In the genomic region with DNA sequence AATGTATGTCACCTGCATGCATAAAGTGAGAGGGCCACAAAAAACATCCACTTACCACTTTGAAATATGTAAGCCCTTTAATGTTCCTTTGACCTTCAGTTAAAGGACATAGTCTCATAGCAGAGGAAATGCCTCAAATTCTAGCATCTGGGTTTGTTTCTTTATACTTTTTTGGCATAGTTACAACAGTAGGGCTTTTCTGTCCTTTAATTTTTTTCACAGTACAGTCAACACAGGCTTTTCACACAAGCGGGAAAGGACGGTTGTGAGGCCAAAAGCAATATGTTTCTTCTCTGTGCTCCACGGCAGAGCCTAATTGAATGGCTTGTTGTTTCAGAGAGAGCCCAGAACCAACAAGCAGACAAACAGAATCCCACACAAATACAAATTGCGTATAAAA, we compare ENCODE assay signal across 1 cellular context.
TF ChIP-seq lines count a peak whose summit lies in the region.

No MANE protein-coding gene starts in this region.

TF ChIP-seq in GM23338, 12 proteins besides CTCF, POLR2A, EP300 and RAD21 (continued from another document):
- TF ChIP-seq, protein P1, sequence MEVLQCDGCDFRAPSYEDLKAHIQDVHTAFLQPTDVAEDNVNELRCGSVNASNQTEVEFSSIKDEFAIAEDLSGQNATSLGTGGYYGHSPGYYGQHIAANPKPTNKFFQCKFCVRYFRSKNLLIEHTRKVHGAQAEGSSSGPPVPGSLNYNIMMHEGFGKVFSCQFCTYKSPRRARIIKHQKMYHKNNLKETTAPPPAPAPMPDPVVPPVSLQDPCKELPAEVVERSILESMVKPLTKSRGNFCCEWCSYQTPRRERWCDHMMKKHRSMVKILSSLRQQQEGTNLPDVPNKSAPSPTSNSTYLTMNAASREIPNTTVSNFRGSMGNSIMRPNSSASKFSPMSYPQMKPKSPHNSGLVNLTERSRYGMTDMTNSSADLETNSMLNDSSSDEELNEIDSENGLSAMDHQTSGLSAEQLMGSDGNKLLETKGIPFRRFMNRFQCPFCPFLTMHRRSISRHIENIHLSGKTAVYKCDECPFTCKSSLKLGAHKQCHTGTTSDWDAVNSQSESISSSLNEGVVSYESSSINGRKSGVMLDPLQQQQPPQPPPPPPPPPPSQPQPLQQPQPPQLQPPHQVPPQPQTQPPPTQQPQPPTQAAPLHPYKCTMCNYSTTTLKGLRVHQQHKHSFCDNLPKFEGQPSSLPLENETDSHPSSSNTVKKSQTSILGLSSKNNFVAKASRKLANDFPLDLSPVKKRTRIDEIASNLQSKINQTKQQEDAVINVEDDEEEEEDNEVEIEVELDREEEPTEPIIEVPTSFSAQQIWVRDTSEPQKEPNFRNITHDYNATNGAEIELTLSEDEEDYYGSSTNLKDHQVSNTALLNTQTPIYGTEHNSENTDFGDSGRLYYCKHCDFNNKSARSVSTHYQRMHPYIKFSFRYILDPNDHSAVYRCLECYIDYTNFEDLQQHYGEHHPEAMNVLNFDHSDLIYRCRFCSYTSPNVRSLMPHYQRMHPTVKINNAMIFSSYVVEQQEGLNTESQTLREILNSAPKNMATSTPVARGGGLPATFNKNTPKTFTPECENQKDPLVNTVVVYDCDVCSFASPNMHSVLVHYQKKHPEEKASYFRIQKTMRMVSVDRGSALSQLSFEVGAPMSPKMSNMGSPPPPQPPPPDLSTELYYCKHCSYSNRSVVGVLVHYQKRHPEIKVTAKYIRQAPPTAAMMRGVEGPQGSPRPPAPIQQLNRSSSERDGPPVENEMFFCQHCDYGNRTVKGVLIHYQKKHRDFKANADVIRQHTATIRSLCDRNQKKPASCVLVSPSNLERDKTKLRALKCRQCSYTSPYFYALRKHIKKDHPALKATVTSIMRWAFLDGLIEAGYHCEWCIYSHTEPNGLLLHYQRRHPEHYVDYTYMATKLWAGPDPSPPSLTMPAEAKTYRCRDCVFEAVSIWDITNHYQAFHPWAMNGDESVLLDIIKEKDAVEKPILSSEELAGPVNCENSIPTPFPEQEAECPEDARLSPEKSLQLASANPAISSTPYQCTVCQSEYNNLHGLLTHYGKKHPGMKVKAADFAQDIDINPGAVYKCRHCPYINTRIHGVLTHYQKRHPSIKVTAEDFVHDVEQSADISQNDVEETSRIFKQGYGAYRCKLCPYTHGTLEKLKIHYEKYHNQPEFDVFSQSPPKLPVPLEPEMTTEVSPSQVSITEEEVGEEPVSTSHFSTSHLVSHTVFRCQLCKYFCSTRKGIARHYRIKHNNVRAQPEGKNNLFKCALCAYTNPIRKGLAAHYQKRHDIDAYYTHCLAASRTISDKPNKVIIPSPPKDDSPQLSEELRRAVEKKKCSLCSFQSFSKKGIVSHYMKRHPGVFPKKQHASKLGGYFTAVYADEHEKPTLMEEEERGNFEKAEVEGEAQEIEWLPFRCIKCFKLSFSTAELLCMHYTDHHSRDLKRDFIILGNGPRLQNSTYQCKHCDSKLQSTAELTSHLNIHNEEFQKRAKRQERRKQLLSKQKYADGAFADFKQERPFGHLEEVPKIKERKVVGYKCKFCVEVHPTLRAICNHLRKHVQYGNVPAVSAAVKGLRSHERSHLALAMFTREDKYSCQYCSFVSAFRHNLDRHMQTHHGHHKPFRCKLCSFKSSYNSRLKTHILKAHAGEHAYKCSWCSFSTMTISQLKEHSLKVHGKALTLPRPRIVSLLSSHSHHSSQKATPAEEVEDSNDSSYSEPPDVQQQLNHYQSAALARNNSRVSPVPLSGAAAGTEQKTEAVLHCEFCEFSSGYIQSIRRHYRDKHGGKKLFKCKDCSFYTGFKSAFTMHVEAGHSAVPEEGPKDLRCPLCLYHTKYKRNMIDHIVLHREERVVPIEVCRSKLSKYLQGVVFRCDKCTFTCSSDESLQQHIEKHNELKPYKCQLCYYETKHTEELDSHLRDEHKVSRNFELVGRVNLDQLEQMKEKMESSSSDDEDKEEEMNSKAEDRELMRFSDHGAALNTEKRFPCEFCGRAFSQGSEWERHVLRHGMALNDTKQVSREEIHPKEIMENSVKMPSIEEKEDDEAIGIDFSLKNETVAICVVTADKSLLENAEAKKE (CRISPR knock-in tag; IDR thresholded peaks at IDR 0.05), result no peak
- TF ChIP-seq ZNF331 (CRISPR knock-in tag; IDR thresholded peaks at IDR 0.05; ENCODE audit: low read depth) (no peak), EZH2phosphoT487 (IDR thresholded peaks at IDR 0.05; ENCODE audit: unreplicated experiment) (no peak), NANOG (IDR thresholded peaks at IDR 0.05; ENCODE audit: borderline replicate concordance) (no peak), STAT1 (IDR thresholded peaks at IDR 0.05; ENCODE audit: unreplicated experiment) (no peak)
- TF ChIP-seq, protein P2, sequence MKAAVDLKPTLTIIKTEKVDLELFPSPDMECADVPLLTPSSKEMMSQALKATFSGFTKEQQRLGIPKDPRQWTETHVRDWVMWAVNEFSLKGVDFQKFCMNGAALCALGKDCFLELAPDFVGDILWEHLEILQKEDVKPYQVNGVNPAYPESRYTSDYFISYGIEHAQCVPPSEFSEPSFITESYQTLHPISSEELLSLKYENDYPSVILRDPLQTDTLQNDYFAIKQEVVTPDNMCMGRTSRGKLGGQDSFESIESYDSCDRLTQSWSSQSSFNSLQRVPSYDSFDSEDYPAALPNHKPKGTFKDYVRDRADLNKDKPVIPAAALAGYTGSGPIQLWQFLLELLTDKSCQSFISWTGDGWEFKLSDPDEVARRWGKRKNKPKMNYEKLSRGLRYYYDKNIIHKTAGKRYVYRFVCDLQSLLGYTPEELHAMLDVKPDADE (IDR thresholded peaks at IDR 0.05), result no peak
- TF ChIP-seq, protein P3, sequence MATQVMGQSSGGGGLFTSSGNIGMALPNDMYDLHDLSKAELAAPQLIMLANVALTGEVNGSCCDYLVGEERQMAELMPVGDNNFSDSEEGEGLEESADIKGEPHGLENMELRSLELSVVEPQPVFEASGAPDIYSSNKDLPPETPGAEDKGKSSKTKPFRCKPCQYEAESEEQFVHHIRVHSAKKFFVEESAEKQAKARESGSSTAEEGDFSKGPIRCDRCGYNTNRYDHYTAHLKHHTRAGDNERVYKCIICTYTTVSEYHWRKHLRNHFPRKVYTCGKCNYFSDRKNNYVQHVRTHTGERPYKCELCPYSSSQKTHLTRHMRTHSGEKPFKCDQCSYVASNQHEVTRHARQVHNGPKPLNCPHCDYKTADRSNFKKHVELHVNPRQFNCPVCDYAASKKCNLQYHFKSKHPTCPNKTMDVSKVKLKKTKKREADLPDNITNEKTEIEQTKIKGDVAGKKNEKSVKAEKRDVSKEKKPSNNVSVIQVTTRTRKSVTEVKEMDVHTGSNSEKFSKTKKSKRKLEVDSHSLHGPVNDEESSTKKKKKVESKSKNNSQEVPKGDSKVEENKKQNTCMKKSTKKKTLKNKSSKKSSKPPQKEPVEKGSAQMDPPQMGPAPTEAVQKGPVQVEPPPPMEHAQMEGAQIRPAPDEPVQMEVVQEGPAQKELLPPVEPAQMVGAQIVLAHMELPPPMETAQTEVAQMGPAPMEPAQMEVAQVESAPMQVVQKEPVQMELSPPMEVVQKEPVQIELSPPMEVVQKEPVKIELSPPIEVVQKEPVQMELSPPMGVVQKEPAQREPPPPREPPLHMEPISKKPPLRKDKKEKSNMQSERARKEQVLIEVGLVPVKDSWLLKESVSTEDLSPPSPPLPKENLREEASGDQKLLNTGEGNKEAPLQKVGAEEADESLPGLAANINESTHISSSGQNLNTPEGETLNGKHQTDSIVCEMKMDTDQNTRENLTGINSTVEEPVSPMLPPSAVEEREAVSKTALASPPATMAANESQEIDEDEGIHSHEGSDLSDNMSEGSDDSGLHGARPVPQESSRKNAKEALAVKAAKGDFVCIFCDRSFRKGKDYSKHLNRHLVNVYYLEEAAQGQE (IDR thresholded peaks at IDR 0.05; ENCODE audit: unreplicated experiment), result no peak
